In the genomic region with DNA sequence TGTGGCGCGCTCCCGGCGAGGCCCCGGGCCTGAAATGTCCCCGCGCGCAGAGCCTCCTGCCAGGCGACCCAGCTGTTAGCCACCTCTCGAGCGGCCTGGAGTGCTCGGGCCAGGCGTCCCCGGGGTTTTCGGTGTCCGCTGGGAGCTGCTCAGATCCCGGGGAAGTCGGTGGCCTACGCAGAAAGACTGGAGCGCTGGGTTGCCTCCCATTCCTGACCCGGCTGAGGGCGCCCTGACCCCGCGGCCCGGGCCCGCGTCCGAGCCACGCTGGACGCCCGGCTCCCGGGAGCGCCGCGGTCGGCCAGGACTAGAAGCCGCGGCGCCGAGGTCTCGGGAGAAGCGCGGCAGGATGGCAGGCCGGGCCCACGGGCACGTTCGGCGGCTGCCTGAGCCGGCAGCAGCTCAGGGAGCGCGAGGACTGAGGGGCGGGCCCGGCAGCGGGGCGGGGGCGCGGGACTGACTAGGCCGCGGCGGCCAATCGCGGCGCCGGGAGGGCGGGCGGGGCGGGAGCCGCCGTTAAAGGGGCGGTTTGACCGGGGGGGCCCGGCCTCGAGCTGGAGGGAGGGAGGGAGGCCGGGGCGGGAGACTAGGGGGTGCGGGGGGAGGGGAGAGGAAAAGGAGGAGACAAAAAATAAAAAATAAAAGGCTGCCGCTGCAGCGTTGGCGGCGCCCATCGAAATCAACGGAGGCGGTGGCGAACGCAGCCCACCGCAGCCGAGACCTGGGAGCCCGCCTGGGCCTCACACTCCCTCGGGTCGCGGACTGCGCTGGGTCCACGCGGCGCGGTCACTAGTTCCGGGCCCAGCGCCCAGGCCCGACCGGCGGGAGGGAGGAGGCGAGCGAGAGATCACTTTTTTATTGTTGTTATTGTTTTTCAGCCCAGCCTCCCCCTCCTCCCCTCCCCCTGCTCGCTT, we compare ENCODE assay signal across 8 cellular contexts. TPM values are rescaled to one million over a fixed set of nuclear protein-coding genes. Genes with fewer than 3 reads are reported as not detected.
DNase-seq lines count a peak whose midpoint lies in the region; ATAC-seq, FAIRE-seq and TF ChIP-seq lines count a peak whose summit lies in the region.

No MANE protein-coding gene starts in this region.

- peaks cover 11% of the 10 kb centered on the region for H3K9me3 ChIP-seq in KOPT-K1 (ENCODE audit: insufficient read depth, low read length, poor library complexity, severe bottlenecking)
- peaks cover 6% of the 10 kb centered on the region for H3K9me3 ChIP-seq in GM12878 (replicated peaks; ENCODE audit: control insufficient read depth, insufficient read depth, low read length)
- no peaks in the 10 kb centered on the region for H3K9me3 ChIP-seq in iPS-18a (ENCODE audit: control insufficient read depth, low read depth, low read length)

- no peak for TF ChIP-seq EP300 in GM12878 (IDR thresholded peaks at IDR 0.05; ENCODE audit: borderline replicate concordance in 1 of 2, control insufficient read depth in 1 of 2, low read depth in 2 of 2, low read length in 2 of 2)

- H3K79me2 ChIP-seq in ACC112 (ENCODE audit: control insufficient read depth, insufficient read depth, low read length, unreplicated experiment): no peaks in the 10 kb centered on the region
- no peaks in the 10 kb centered on the region for H3K79me2 ChIP-seq in GM12878 (ENCODE audit: control insufficient read depth, insufficient read depth, low read length)

- H3K9ac ChIP-seq in GM12878 (ENCODE audit: control insufficient read depth, insufficient read depth, low read length) (no peak overlapping the region), iPS-18a (ENCODE audit: low read length) (peak overlapping the region; percentile 89)

- 58% methylated on average over 52 of the region's 104 CpGs for WGBS in GM12878 (ENCODE audit: insufficient coverage, insufficient replicate concordance, low lambda C conversion rate, missing lambda C conversion rate)

- H3K4me1 ChIP-seq in ACC112 (ENCODE audit: control insufficient read depth, insufficient read depth, low read length, unreplicated experiment): no peaks in the 10 kb centered on the region
- no peaks in the 10 kb centered on the region for H3K4me1 ChIP-seq in GM12878 (ENCODE audit: control insufficient read depth, insufficient read depth, low read length)
- peaks cover 31% of the 10 kb centered on the region for H3K4me1 ChIP-seq in iPS-18a (ENCODE audit: control insufficient read depth, low read depth, low read length)

- H4K20me1 ChIP-seq in GM12878 (ENCODE audit: control insufficient read depth, insufficient read depth): no peaks in the 10 kb centered on the region

- no peak for TF ChIP-seq RAD21 in GM12878 (IDR thresholded peaks at IDR 0.05; ENCODE audit: insufficient read depth, low read depth, low read length)

- H3K27me3 ChIP-seq in ACC112 (ENCODE audit: insufficient read depth, low read length) (peaks cover 85% of the 10 kb centered on the region), GM12878 (replicated peaks in 1 of 2; ENCODE audit: control insufficient read depth in 2 of 2, insufficient read depth in 2 of 2, low read length in 1 of 2) (peaks cover 5 to 34% of the 10 kb centered on the region in 2 experiments), iPS-18a (ENCODE audit: control insufficient read depth, insufficient read depth, low read length) (peaks cover 23% of the 10 kb centered on the region)

- peak overlapping the region; percentile 59 for H3K4me2 ChIP-seq in GM12878 (ENCODE audit: control insufficient read depth, insufficient read depth)

- CTCF ChIA-PET in GM12878 (lab: Yijun Ruan, JAX): no interaction called here

- no peak for TF ChIP-seq CTCF in GM12878 (IDR thresholded peaks at IDR 0.05 in 2 of 3, conservative IDR thresholded peaks at IDR 0.05 in 1 of 3; ENCODE audit: control insufficient read depth in 2 of 3, extremely low read depth in 1 of 3, insufficient read depth in 1 of 3, low read depth in 3 of 3, low read length in 3 of 3)

- BruUV-seq in GM12878 (replicated peaks; lab: Mats Ljungman, UMichigan): no TSS peak

- H3K36me3 ChIP-seq in ACC112 (ENCODE audit: insufficient read depth, low read length) (no peaks in the 10 kb centered on the region), KOPT-K1 (ENCODE audit: insufficient read depth, low read length) (no peaks in the 10 kb centered on the region), GM12878 (ENCODE audit: control insufficient read depth in 2 of 2, insufficient read depth in 2 of 2, low read length in 1 of 2) (no peaks in the 10 kb centered on the region), iPS-18a (ENCODE audit: control insufficient read depth, low read depth, low read length) (peaks cover 26% of the 10 kb centered on the region)

- H3K4me3 ChIP-seq in ACC112 (ENCODE audit: low read depth, low read length) (peak overlapping the region; percentile 70), GM12878 (peak overlapping the region; percentile 16; the same call in 1 of the 2 replicates), iPS-18a (ENCODE audit: low read length) (peak overlapping the region; percentile 87)

- in situ Hi-C loops in GM12878 (cut with MboI): no loop called here

- POLR2A ChIA-PET in GM12878 (lab: Charles Lee): no interaction called here

- no peak for FAIRE-seq in GM12878 (lab: Jason Lieb, UNC)

- H2AFZ ChIP-seq in ACC112 (ENCODE audit: low read length, unreplicated experiment): no peak overlapping the region
- H2AFZ ChIP-seq in GM12878 (ENCODE audit: control insufficient read depth, low read depth, low read length): no peak overlapping the region; the same call in 1 of the 2 replicates

- intact Hi-C loops in GM12878 (cut with micrococcal nuclease; ENCODE audit: unreplicated experiment): no loop called here

- no peak for TF ChIP-seq POLR2A in GM12878 (IDR thresholded peaks at IDR 0.05; ENCODE audit: low read depth, low read length)

- RAD21 ChIA-PET in GM12878 (lab: Charles Lee; ENCODE audit: unreplicated experiment): no interaction called here

- DNase-seq in SW 1271 (lab: John Stamatoyannopoulos, UW): peak; percentile 50 to 90
- DNase-seq in GM12878 (ENCODE audit: low read depth, low spot score): no peak
- peak; percentile 78 for DNase-seq in stimulated activated CD4-positive, alpha-beta T cell treated with anti-CD3 and anti-CD28 coated beads, Interleukin-15, amount 100 ng/mL, for 24 hours
- no peak for DNase-seq in HuH-7.5 (ENCODE audit: low spot score)

- SMC1A ChIA-PET in GM12878 (lab: Charles Lee; ENCODE audit: uncharacterized antibody, unreplicated experiment): no interaction called here

- H3K27ac ChIP-seq in ACC112 (ENCODE audit: low read depth, low read length) (no peak overlapping the region), KOPT-K1 (ENCODE audit: low read depth, low read length, poor library complexity, severe bottlenecking) (peak overlapping the region; percentile 67), GM12878 (ENCODE audit: control insufficient read depth, insufficient read depth) (no peak overlapping the region), iPS-18a (ENCODE audit: low read length) (no peak overlapping the region)

- ATAC-seq in GM18502 (IDR thresholded peaks at IDR 0.05; ENCODE audit: poor library complexity, unreplicated experiment) (peak; percentile 78), GM12878 (peak; percentile 76)

RNA-seq across cellular contexts. Expression of a gene that starts 1.1 kb away (rescaled TPM):
- total RNA-seq in GM12878 (2013; cell fraction: nucleolus; rRNA removed): not detected in 2 replicates
- total RNA-seq in GM12878 (2014; rRNA removed) (not detected in 2 replicates), GM12878 (2014; rRNA removed; fragmentation: Illumina TruSeq; extraction: Trizol) (not detected in 2 replicates), GM12878 (2021) (not detected in 2 replicates)
- not detected for polyA plus RNA-seq in GM12878 (2011; ENCODE audit: low read depth)
- polyA plus RNA-seq in GM12878 (2011; rRNA removed) (not detected in 2 replicates), GM12878 (2014; fragmentation: Illumina TruSeq; extraction: Trizol) (not detected in 2 replicates), GM12878 (2014; fragmentation: Nextera tagmentation; extraction: Ambion mirVana) (not detected), GM12878 (2014; rRNA removed) (not detected in 2 replicates), GM12878 (2016; fragmentation: Nextera tagmentation; extraction: Ambion mirVana) (under 1 TPM; 0.05 TPM)
- polyA plus RNA-seq in GM12878 (2011; cell fraction: cytosol; rRNA removed): not detected in 2 replicates
- polyA plus RNA-seq in GM12878 (2011; cell fraction: nucleus; rRNA removed): not detected in 2 replicates
- not detected in 2 replicates for polyA plus RNA-seq in GM12878 (2012)
- polyA minus RNA-seq in GM12878 (2011; rRNA and poly(A)+ RNA removed): not detected in 2 replicates
- not detected in 2 replicates for polyA minus RNA-seq in GM12878 (2011; cell fraction: cytosol; rRNA and poly(A)+ RNA removed)
- polyA minus RNA-seq in GM12878 (2011; cell fraction: nucleus; rRNA and poly(A)+ RNA removed): not detected in 2 replicates

RNA-seq across cellular contexts. Expression of a gene that starts 8.9 kb away (rescaled TPM):
- total RNA-seq in GM12878 (2013; cell fraction: nucleolus; rRNA removed): not detected in 2 replicates
- total RNA-seq in GM12878 (2014; rRNA removed) (not detected in 2 replicates), GM12878 (2014; rRNA removed; fragmentation: Illumina TruSeq; extraction: Trizol) (not detected in 2 replicates), GM12878 (2021) (not detected in 2 replicates)
- not detected for polyA plus RNA-seq in GM12878 (2011; ENCODE audit: low read depth)
- polyA plus RNA-seq in GM12878 (2011; rRNA removed) (not detected in 2 replicates), GM12878 (2014; fragmentation: Illumina TruSeq; extraction: Trizol) (not detected in 2 replicates), GM12878 (2014; fragmentation: Nextera tagmentation; extraction: Ambion mirVana) (not detected), GM12878 (2014; rRNA removed) (not detected in 2 replicates), GM12878 (2016; fragmentation: Nextera tagmentation; extraction: Ambion mirVana) (not detected)
- polyA plus RNA-seq in GM12878 (2011; cell fraction: cytosol; rRNA removed): not detected in 2 replicates
- not detected in 2 replicates for polyA plus RNA-seq in GM12878 (2011; cell fraction: nucleus; rRNA removed)
- not detected in 2 replicates for polyA plus RNA-seq in GM12878 (2012)
- polyA minus RNA-seq in GM12878 (2011; rRNA and poly(A)+ RNA removed): not detected in 2 replicates
- polyA minus RNA-seq in GM12878 (2011; cell fraction: cytosol; rRNA and poly(A)+ RNA removed): not detected in 2 replicates
- 0.10 TPM in 1 of 2 replicates, not detected in the other for polyA minus RNA-seq in GM12878 (2011; cell fraction: nucleus; rRNA and poly(A)+ RNA removed)

Comparison
In these comparisons a context has a peak if more than half of its experiments do, and no peak if none do; other contexts are left out.
1. H3K4me3 ChIP-seq: peak in every context shown above with its lines; median percentile 87 in iPS-18a; 70 in ACC112; 16 in GM12878.
2. DNase-seq: peak in SW 1271 (2 of 2) and stimulated activated CD4-positive, alpha-beta T cell treated with anti-CD3 and anti-CD28 coated beads, Interleukin-15, amount 100 ng/mL, for 24 hours (single experiment); none in GM12878 (single experiment) and HuH-7.5 (single experiment).